1 cellular context compared by ENCODE assay signal in the genomic region with DNA sequence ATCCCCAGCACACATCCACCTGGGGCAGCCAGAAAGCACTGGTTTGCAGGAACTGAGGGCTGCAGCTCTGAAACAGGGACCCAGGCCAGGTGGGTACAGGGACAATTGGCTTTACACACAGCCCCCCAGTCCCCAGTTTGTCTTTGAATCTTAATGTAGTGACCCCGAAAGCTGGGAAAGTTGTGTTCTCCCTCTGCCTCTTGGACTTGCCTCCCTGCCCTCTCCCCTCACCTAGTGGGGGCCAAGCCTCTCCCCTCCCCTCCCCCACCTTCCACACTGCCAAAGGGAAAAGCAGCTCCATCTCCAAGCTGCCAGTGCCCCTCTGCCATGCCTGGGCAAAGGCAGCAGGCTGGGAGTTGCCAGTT.
TF ChIP-seq lines count a peak whose summit lies in the region.

No MANE protein-coding gene starts in this region.

TF ChIP-seq in WTC11, 78 proteins besides CTCF, POLR2A, EP300 and RAD21 (continued from another document):
- TF ChIP-seq, protein P1, sequence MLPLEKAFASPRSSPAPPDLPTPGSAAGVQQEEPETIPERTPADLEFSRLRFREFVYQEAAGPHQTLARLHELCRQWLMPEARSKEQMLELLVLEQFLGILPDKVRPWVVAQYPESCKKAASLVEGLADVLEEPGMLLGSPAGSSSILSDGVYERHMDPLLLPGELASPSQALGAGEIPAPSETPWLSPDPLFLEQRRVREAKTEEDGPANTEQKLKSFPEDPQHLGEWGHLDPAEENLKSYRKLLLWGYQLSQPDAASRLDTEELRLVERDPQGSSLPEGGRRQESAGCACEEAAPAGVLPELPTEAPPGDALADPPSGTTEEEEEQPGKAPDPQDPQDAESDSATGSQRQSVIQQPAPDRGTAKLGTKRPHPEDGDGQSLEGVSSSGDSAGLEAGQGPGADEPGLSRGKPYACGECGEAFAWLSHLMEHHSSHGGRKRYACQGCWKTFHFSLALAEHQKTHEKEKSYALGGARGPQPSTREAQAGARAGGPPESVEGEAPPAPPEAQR (CRISPR knock-in tag; IDR thresholded peaks at IDR 0.05) = no peak
- TF ChIP-seq SP1 (CRISPR knock-in tag; conservative IDR thresholded peaks at IDR 0.05) = no peak
- TF ChIP-seq ZNF317 (CRISPR knock-in tag; IDR thresholded peaks at IDR 0.05; ENCODE audit: borderline replicate concordance, low read depth) = no peak
- no peak for TF ChIP-seq ESRRA (CRISPR knock-in tag; IDR thresholded peaks at IDR 0.05; ENCODE audit: borderline replicate concordance)
- no peak for TF ChIP-seq GRHL2 (CRISPR knock-in tag; IDR thresholded peaks at IDR 0.05; ENCODE audit: insufficient replicate concordance, severe bottlenecking)
- TF ChIP-seq NFATC4 (CRISPR knock-in tag; IDR thresholded peaks at IDR 0.05) = no peak
- no peak for TF ChIP-seq ATF1 (CRISPR knock-in tag; IDR thresholded peaks at IDR 0.05)
- no peak for TF ChIP-seq NR1H2 (CRISPR knock-in tag; IDR thresholded peaks at IDR 0.05)
- no peak for TF ChIP-seq JUN (CRISPR knock-in tag; IDR thresholded peaks at IDR 0.05)
- TF ChIP-seq ZNF423 (CRISPR knock-in tag; IDR thresholded peaks at IDR 0.05) = no peak
- TF ChIP-seq ELF4 (CRISPR knock-in tag; IDR thresholded peaks at IDR 0.05; ENCODE audit: low read depth) = no peak
